ENCODE assay signal across 8 cellular contexts in genomic region chr5:125835293-125836172, GRCh38.
A peak's percentile ranks its signal among the peaks of the same experiment; 100 is the strongest.
DNase-seq lines count a peak whose midpoint lies in the region; ATAC-seq, FAIRE-seq and TF ChIP-seq lines count a peak whose summit lies in the region.

No MANE protein-coding gene starts in this region.

- no peak overlapping the region for H2AFZ ChIP-seq in keratinocyte (ENCODE audit: control insufficient read depth, low read length)

- CTCF ChIA-PET in MCF 10A (lab: Yijun Ruan, JAX): interaction anchor here (0.8 kb wide), 2 partner anchors 429 to 1391 kb away, joined by 4 to 6 read pairs; no protein-coding TSS in a partner anchor

- H3K4me3 ChIP-seq in keratinocyte (ENCODE audit: control insufficient read depth in 2 of 3, extremely low read depth in 1 of 3, insufficient read depth in 2 of 3, low read depth in 1 of 3, low read length in 3 of 3) (no peak overlapping the region), tibial artery (no peak overlapping the region)

- dilution Hi-C loops in keratinocyte (cut with MboI; ENCODE audit: extremely low pct_ligation_motif_present, low sequenced_read_pairs): no loop called here

- POLR2A ChIA-PET in MCF 10A (lab: Yijun Ruan, JAX): interaction anchor here (0.5 kb wide), 1 partner anchor 505 kb away, joined by 3 read pairs; no protein-coding TSS in a partner anchor

- H3K27me3 ChIP-seq in keratinocyte (ENCODE audit: control insufficient read depth, extremely low read depth, insufficient read depth, low read length): no peaks in the 10 kb centered on the region
- no peaks in the 10 kb centered on the region for H3K27me3 ChIP-seq in tibial artery

- no TSS peak for BruUV-seq in MCF 10A (replicated peaks; lab: Mats Ljungman, UMichigan)

- intact Hi-C loops in MCF 10A (cut with micrococcal nuclease): no loop called here
- intact Hi-C loops in tibial artery (cut with DNase I; ENCODE audit: low total_unique reads): no loop called here

- H3K4me2 ChIP-seq in keratinocyte (ENCODE audit: control insufficient read depth, extremely low read depth, insufficient read depth, low read depth, low read length): no peak overlapping the region

- H3K4me1 Mint-ChIP-seq in MCF 10A (ENCODE audit: insufficient read depth, unreplicated experiment): no peaks in the 10 kb centered on the region

- H3K36me3 ChIP-seq in keratinocyte (ENCODE audit: control insufficient read depth in 2 of 2, extremely low read depth in 1 of 2, insufficient read depth in 2 of 2, low read length in 2 of 2): no peaks in the 10 kb centered on the region
- no peaks in the 10 kb centered on the region for H3K36me3 ChIP-seq in tibial artery

- no peaks in the 10 kb centered on the region for H3K9me3 ChIP-seq in keratinocyte (ENCODE audit: control insufficient read depth, low read depth, low read length)
- H3K9me3 ChIP-seq in tibial artery: no peaks in the 10 kb centered on the region

- H3K27me3 Mint-ChIP-seq in MCF 10A (ENCODE audit: insufficient read depth, unreplicated experiment): no peaks in the 10 kb centered on the region

- no peak for FAIRE-seq in keratinocyte (lab: Jason Lieb, UNC)

- H4K20me1 ChIP-seq in keratinocyte (ENCODE audit: control insufficient read depth, extremely low read depth, insufficient read depth, low read length): no peaks in the 10 kb centered on the region

- H3K36me3 Mint-ChIP-seq in MCF 10A (ENCODE audit: insufficient read depth, unreplicated experiment): no peaks in the 10 kb centered on the region

- H3K79me2 ChIP-seq in keratinocyte (ENCODE audit: control insufficient read depth, insufficient read depth, low read length): no peaks in the 10 kb centered on the region

- H3K9me3 Mint-ChIP-seq in MCF 10A (ENCODE audit: unreplicated experiment): peaks cover 3% of the 10 kb centered on the region

- TF ChIP-seq CTCF in AG09319 (IDR thresholded peaks at IDR 0.05; ENCODE audit: low read depth, low read length) (peak; percentile 28), MCF 10A (IDR thresholded peaks at IDR 0.05; ENCODE audit: unreplicated experiment) (peak; percentile 44), keratinocyte (optimal IDR thresholded peaks at IDR 0.05 in 1 of 3, IDR thresholded peaks at IDR 0.05 in 1 of 3, conservative IDR thresholded peaks at IDR 0.05 in 1 of 3; ENCODE audit: extremely low read depth in 1 of 3, insufficient read depth in 2 of 3, low read length in 3 of 3) (peak; percentile 18 to 27 (median 21)), tibial artery (IDR thresholded peaks at IDR 0.05) (peak; percentile 49 to 59)

- no peak overlapping the region for H3K27ac Mint-ChIP-seq in MCF 10A (ENCODE audit: low read depth, unreplicated experiment)

- no peak for DNase-seq in AG09319 (ENCODE audit: extremely low read depth, low read depth)
- DNase-seq in HT1080 (ENCODE audit: low read depth): peak; percentile 21
- peak; percentile 33 for DNase-seq in MCF 10A (ENCODE audit: unreplicated experiment)
- no peak for DNase-seq in keratinocyte (ENCODE audit: low read depth, low spot score)
- DNase-seq in tibial artery: no peak
- no peak for DNase-seq in NCI-H2196 (lab: John Stamatoyannopoulos, UW; ENCODE audit: unreplicated experiment)
- DNase-seq in NCI-H1048 (lab: John Stamatoyannopoulos, UW): no peak

- H3K9me1 ChIP-seq in keratinocyte (ENCODE audit: control insufficient read depth, extremely low read depth, insufficient read depth, low read length): no peaks in the 10 kb centered on the region

- peak; percentile 63 for ATAC-seq in GM19351 (IDR thresholded peaks at IDR 0.05; ENCODE audit: unreplicated experiment)

- H3K4me1 ChIP-seq in keratinocyte (ENCODE audit: control insufficient read depth, extremely low read depth, insufficient read depth, low read length): no peaks in the 10 kb centered on the region
- peaks cover 0 to 5% (median 0%) of the 10 kb centered on the region in 4 donors for H3K4me1 ChIP-seq in tibial artery

- H3K9ac ChIP-seq in keratinocyte (ENCODE audit: control insufficient read depth, extremely low read depth, insufficient read depth, low read length): no peak overlapping the region

- H3K27ac ChIP-seq in keratinocyte (ENCODE audit: control insufficient read depth, insufficient read depth, low read length) (no peak overlapping the region), tibial artery (no peak overlapping the region)

- no peak overlapping the region for H3K4me3 Mint-ChIP-seq in MCF 10A (ENCODE audit: unreplicated experiment)

Comparison
In these comparisons a context has a peak if more than half of its experiments do, and no peak if none do; other contexts are left out.
1. DNase-seq: peak in HT1080 (single experiment) and MCF 10A (single experiment); none in AG09319 (single experiment), keratinocyte (single experiment), tibial artery (0 of 2), NCI-H2196 (single experiment) and NCI-H1048 (single experiment).
2. Peak in every context shown above with its lines, with median percentiles within 50 percentile points of each other: CTCF ChIP-seq.